ENCODE assay signal across 25 cellular contexts in the genomic region with DNA sequence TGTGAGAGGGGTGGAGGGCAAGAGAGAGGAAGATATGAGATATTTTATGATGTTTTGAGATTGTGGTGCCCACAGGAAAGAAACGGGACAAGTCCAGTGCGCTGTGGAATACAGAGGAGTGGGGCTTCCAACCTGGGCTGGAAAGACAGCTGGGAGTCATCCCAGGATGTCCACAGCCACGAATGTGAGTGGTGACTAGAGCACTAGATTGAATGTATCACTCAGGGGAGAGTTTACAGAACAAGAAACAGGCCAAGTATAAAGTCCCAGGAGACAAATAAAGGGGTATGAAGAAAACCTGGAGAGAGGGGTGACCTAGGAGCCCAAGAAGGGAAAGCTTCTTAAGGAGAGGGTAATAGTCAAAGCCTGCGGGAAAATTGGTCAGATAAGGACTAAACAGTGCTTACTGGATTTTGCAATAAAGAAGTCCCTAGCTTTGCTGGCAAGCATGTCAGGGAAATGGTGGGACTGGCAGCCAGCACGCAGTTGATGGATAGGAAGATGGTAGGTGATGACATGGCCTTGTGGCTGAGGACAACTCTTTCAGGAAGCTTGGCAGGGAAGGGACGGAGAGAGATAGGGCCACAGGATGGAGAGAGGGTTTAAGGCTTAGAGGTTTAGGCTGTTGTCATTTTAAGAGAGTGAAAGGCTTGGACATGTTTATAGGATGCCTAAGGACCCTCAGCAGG.
"Had no signal": no experiment of that assay in that cellular context is flagged by ENCODE, and none has a peak within 500 bp of the region (broad histone marks: within the 10 kb centered on the region; RNA-seq: fewer than 3 reads in every experiment).

No MANE protein-coding gene starts in this region.

- H3K36me3 ChIP-seq: Peyer's patch had no signal

- H3K27me3 Mint-ChIP-seq: activated T-cell treated with anti-CD3 and anti-CD28 coated beads, Interleukin-2, amount 50 U/mL, for 24 hours had no signal

- H3K27ac Mint-ChIP-seq: activated CD8-positive, alpha-beta T cell treated with anti-CD3 and anti-CD28 coated beads, Interleukin-2, amount 10 ng/mL, durations not matched to agents 7 days and 5 days; activated naive CD8-positive, alpha-beta T cell treated with anti-CD3 and anti-CD28 coated beads, Interleukin-2, amount 50 U/mL, for 24 hours; activated T-cell treated with anti-CD3 and anti-CD28 coated beads, Interleukin-2, amount 50 U/mL, for 24 hours; activated T-helper 1 cell treated with anti-CD3 and anti-CD28 coated beads, Interleukin-12 subunit alpha, Interleukin-12 subunit beta, Interleukin-2, Interleukin-4 antibody, amounts not matched to agents 30 ng/mL and 10 ng/mL and 1 ng/mL, durations not matched to agents 14 hours and 24 hours and 36 hours; T-helper 1 cell treated with Interleukin-12 subunit alpha and Interleukin-12 subunit beta and Interleukin-4 antibody, amounts not matched to agents 30 μg/mL and 1 μg/mL, for 36 hours had no signal

- H3K4me3 ChIP-seq: Peyer's patch had no signal

- H3K36me3 Mint-ChIP-seq: activated naive CD4-positive, alpha-beta T cell treated with anti-CD3 and anti-CD28 coated beads, Interleukin-2, amount 50 U/mL, for 72 hours had no signal

- H3K27me3 ChIP-seq: Peyer's patch had no signal

- ATAC-seq: activated CD4-positive, CD25-positive, alpha-beta regulatory T cell treated with anti-CD3 and anti-CD28 coated beads, Interleukin-2, amount 50 U/mL, for 24 hours; activated CD8-positive, alpha-beta T cell treated with anti-CD3 and anti-CD28 coated beads, Interleukin-2, amount 10 ng/mL, durations not matched to agents 7 days and 5 days; activated naive CD4-positive, alpha-beta T cell treated with anti-CD3 and anti-CD28 coated beads, Interleukin-2, amount 50 U/mL, for 72 hours; activated naive CD8-positive, alpha-beta T cell treated with anti-CD3 and anti-CD28 coated beads, Interleukin-2, amount 50 U/mL, for 24 hours had no signal

- DNase-seq: activated CD4-positive, alpha-beta T cell treated with anti-CD3 and anti-CD28 coated beads for 4 hours; activated CD4-positive, alpha-beta T cell treated with anti-CD3 and anti-CD28 coated beads, Interleukin-2, amount 50 U/mL, for 4 hours; activated CD8-positive, alpha-beta memory T cell treated with anti-CD3 and anti-CD28 coated beads, Interleukin-2, amount 50 U/mL, for 48 hours; activated CD8-positive, alpha-beta T cell treated with anti-CD3 and anti-CD28 coated beads, Interleukin-2, amount 10 ng/mL, durations not matched to agents 7 days and 5 days; activated effector memory CD4-positive, alpha-beta T cell treated with anti-CD3 and anti-CD28 coated beads, Interleukin-2, amount 50 U/mL, for 16 hours; activated naive CD4-positive, alpha-beta T cell treated with Interleukin-2 at 50 U/mL for 16 hours; activated naive CD8-positive, alpha-beta T cell treated with anti-CD3 and anti-CD28 coated beads, Interleukin-2, amount 50 U/mL, for 24 hours; activated T-cell treated with anti-CD3 and anti-CD28 coated beads, Interleukin-2, amount 50 U/mL, for 24 hours; amygdala; MM.1S; NCI-H1105; NCI-H1436; NCI-H1694 treated with DMSO at 0.1 percent for 48 hours; NCI-H345; NCI-H510A; NCI-H69; NK-92 treated with Interleukin-12 subunit alpha and Interleukin-12 subunit beta, amount 100 ng/mL, for 24 hours; OCI-M1; Peyer's patch; SHP77 treated with DMSO at 0.1 percent for 48 hours had no signal

- H3K9me3 Mint-ChIP-seq: activated T-cell treated with anti-CD3 and anti-CD28 coated beads, Interleukin-2, amount 50 U/mL, for 24 hours had no signal

- H3K9me3 ChIP-seq: Peyer's patch had no signal

- H3K4me3 Mint-ChIP-seq: activated CD8-positive, alpha-beta T cell treated with anti-CD3 and anti-CD28 coated beads, Interleukin-2, amount 10 ng/mL, durations not matched to agents 7 days and 5 days; activated naive CD8-positive, alpha-beta T cell treated with anti-CD3 and anti-CD28 coated beads, Interleukin-2, amount 50 U/mL, for 24 hours; activated T-cell treated with anti-CD3 and anti-CD28 coated beads, Interleukin-2, amount 50 U/mL, for 24 hours; activated T-helper 1 cell treated with anti-CD3 and anti-CD28 coated beads, Interleukin-12 subunit alpha, Interleukin-12 subunit beta, Interleukin-2, Interleukin-4 antibody, amounts not matched to agents 30 ng/mL and 10 ng/mL and 1 ng/mL, durations not matched to agents 14 hours and 24 hours and 36 hours; T-helper 1 cell treated with Interleukin-12 subunit alpha and Interleukin-12 subunit beta and Interleukin-4 antibody, amounts not matched to agents 30 μg/mL and 1 μg/mL, for 36 hours had no signal

- H3K4me1 ChIP-seq: Peyer's patch had no signal

- H3K27ac ChIP-seq: Peyer's patch, RWPE1 had no signal
